ENCODE assay signal across 10 cellular contexts in genomic region chr1:160704250-160704649, GRCh38. TPM values are rescaled to one million over a fixed set of nuclear protein-coding genes. Genes with fewer than 3 reads are reported as not detected.
A peak's percentile ranks its signal among the peaks of the same experiment; 100 is the strongest.
DNase-seq lines count a peak whose midpoint lies in the region; ATAC-seq and FAIRE-seq lines count a peak whose summit lies in the region.
"Had no signal": no experiment of that assay in that cellular context is flagged by ENCODE, and none has a peak within 500 bp of the region (broad histone marks: within the 10 kb centered on the region; RNA-seq: fewer than 3 reads in every experiment).

No MANE protein-coding gene starts in this region.

- ATAC-seq in T-helper 17 cell, result no peak
- ATAC-seq in left cardiac atrium, result peak; percentile 19 to 79
- no peak for ATAC-seq in GM18909 (IDR thresholded peaks at IDR 0.05; ENCODE audit: poor library complexity, unreplicated experiment)
- ATAC-seq in effector memory CD8-positive, alpha-beta T cell (replicated peaks), result no peak

- H3K9ac ChIP-seq in BLaER1, result no peak overlapping the region

- no peaks in the 10 kb centered on the region for H3K9me3 Mint-ChIP-seq in effector memory CD8-positive, alpha-beta T cell

- intact Hi-C loops in left cardiac atrium (cut with DNase I), result no loop called here

- no peaks in the 10 kb centered on the region; the same call in 1 of the 2 replicates for H3K9me3 ChIP-seq in BLaER1
- no peaks in the 10 kb centered on the region for H3K9me3 ChIP-seq in T-helper 17 cell (ENCODE audit: control insufficient read depth, low read length, poor library complexity, severe bottlenecking)
- H3K9me3 ChIP-seq: esophagus muscularis mucosa had no signal

- H3K36me3 Mint-ChIP-seq in T-helper 17 cell (ENCODE audit: low read depth), result peaks cover 12% of the 10 kb centered on the region
- peaks cover 44% of the 10 kb centered on the region for H3K36me3 Mint-ChIP-seq in effector memory CD8-positive, alpha-beta T cell (ENCODE audit: insufficient read depth)

- peak; percentile 87 for FAIRE-seq in GM18507 (lab: Jason Lieb, UNC)

- H3K27me3 Mint-ChIP-seq in T-helper 17 cell, result no peaks in the 10 kb centered on the region
- no peaks in the 10 kb centered on the region for H3K27me3 Mint-ChIP-seq in effector memory CD8-positive, alpha-beta T cell

- no peak overlapping the region for H3K27ac Mint-ChIP-seq in T-helper 17 cell
- peak overlapping the region in 1 of 2 donors; percentile 68 for H3K27ac Mint-ChIP-seq in effector memory CD8-positive, alpha-beta T cell

- no peaks in the 10 kb centered on the region for H3K27me3 ChIP-seq in BLaER1
- H3K27me3 ChIP-seq: esophagus muscularis mucosa had no signal

- peak overlapping the region; percentile 81 for H3K4me3 Mint-ChIP-seq in T-helper 17 cell
- no peak overlapping the region for H3K4me3 Mint-ChIP-seq in effector memory CD8-positive, alpha-beta T cell

- H3K27ac ChIP-seq in BLaER1, result no peak overlapping the region
- H3K27ac ChIP-seq: esophagus muscularis mucosa had no signal

- peaks cover 57% of the 10 kb centered on the region for H3K4me1 ChIP-seq in BLaER1
- H3K4me1 ChIP-seq: esophagus muscularis mucosa had no signal

- peaks cover 53% of the 10 kb centered on the region for H3K4me1 Mint-ChIP-seq in T-helper 17 cell
- H3K4me1 Mint-ChIP-seq in effector memory CD8-positive, alpha-beta T cell (ENCODE audit: low read depth in 2 of 2), result peaks cover 52 to 70% of the 10 kb centered on the region in 2 donors

- peak overlapping the region; percentile 88 for H3K4me2 ChIP-seq in BLaER1

- H4K20me1 ChIP-seq in BLaER1, result no peaks in the 10 kb centered on the region; the same call in 1 of the 2 replicates

- no peak for DNase-seq in GM18507 (ENCODE audit: extremely low spot score, insufficient read length, low read depth)
- DNase-seq in T-helper 17 cell, result no peak
- no peak for DNase-seq in left cardiac atrium
- DNase-seq in effector memory CD8-positive, alpha-beta T cell, result no peak
- DNase-seq in OCI-M2 (lab: John Stamatoyannopoulos, UW; ENCODE audit: unreplicated experiment), result no peak
- no peak for DNase-seq in cerebellar cortex (ENCODE audit: low spot score)
- DNase-seq: NCI-H2029 treated with DMSO at 0.1 percent for 48 hours had no signal

- H3K36me3 ChIP-seq in BLaER1, result peaks cover 49% of the 10 kb centered on the region
- H3K36me3 ChIP-seq: esophagus muscularis mucosa had no signal

- no peak overlapping the region for H3K4me3 ChIP-seq in BLaER1
- H3K4me3 ChIP-seq: esophagus muscularis mucosa had no signal

RNA-seq across cellular contexts. Expression of gene CD48, which starts 7.4 kb away (rescaled TPM):
- total RNA-seq in T-helper 17 cell, result 100 to 1,000 TPM; 386 to 387 TPM
- total RNA-seq in left cardiac atrium, result 1 to 10 TPM; 1.9 to 5.5 TPM

RNA-seq across cellular contexts. Expression of gene SLAMF7, which starts 34.8 kb away (rescaled TPM):
- 1 to 10 TPM; 3.1 to 3.9 TPM for total RNA-seq in T-helper 17 cell
- total RNA-seq in left cardiac atrium, result 1 to 10 TPM in 1 of 2 donors, under 1 TPM in 1; 0.68 to 1.9 TPM

RNA-seq across cellular contexts. Expression of gene SLAMF1, which starts 57.4 kb away (rescaled TPM):
- total RNA-seq in T-helper 17 cell, result 10 to 100 TPM; 67.8 to 70.6 TPM
- total RNA-seq in left cardiac atrium, result under 1 TPM; 0.91 to 0.94 TPM

Comparison
In these comparisons a context has a peak if more than half of its experiments do, and no peak if none do; other contexts are left out.
1. ATAC-seq: peak in left cardiac atrium (2 of 2); none in T-helper 17 cell (single experiment), GM18909 (single experiment) and effector memory CD8-positive, alpha-beta T cell (single experiment).
2. RNA of gene CD48, which starts 7.4 kb away (total RNA-seq): 386 to 387 TPM in T-helper 17 cell; 1.9 to 5.5 TPM in left cardiac atrium; every median in the first group is over 10 times any median in the second.
3. RNA of gene SLAMF1, which starts 57.4 kb away (total RNA-seq): 67.8 to 70.6 TPM in T-helper 17 cell; 0.91 to 0.94 TPM in left cardiac atrium; every median in the first group is over 10 times any median in the second.